In the genomic region with DNA sequence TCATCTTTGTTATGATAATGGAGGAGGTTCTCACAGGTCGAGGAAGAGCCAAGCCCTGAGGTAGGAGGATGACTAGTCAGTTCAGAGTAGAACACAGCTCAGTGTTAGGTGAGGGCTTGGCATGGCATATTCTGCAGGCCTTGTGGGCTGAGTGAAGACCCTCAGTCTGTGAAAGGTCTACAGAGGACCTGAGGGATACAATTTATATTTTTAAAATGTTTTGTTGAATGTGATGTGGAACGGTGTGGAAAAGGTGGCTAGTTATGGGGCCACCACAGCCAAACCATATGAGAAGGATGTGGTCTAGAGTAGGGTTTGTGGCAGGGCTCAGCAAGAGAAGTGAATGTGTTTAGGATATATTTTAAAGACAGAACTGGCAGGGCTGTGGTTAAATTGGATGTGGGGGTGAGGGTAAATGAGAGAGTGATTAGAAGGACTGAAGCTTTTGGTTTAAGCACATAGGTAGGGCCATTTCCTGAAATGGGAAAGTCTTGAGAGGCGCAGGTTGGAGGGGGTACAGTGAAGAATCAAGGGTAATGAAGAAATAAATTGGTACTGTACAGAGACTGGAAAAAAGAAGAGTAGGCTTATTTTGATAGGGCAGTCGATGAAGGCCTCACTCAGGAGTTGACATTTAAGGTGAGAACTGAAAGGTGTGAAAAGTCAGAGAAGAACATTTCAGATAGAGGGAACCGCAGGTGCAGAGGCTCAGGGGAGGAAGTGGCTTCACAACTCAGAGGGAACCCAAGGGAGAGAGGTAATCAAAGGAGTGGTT, we compare ENCODE assay signal across 8 cellular contexts.
DNase-seq lines count a peak whose midpoint lies in the region; ATAC-seq lines count a peak whose summit lies in the region.

No MANE protein-coding gene starts in this region.

- H2BK5ac ChIP-seq in trophoblast cell (ENCODE audit: low read depth, low read length, poor library complexity), result no peak overlapping the region

- H3K36me3 ChIP-seq in trophoblast cell (ENCODE audit: control insufficient read depth in 1 of 2, insufficient read depth in 2 of 2, low read length in 2 of 2), result no peaks in the 10 kb centered on the region

- no peak overlapping the region for H3K4ac ChIP-seq in trophoblast cell (ENCODE audit: low read depth, low read length)

- no peak overlapping the region for H4K12ac ChIP-seq in trophoblast cell (ENCODE audit: low read depth, low read length)

- peak; percentile 88 for ATAC-seq in GM18909 (IDR thresholded peaks at IDR 0.05; ENCODE audit: poor library complexity, unreplicated experiment)
- peak; percentile 79 for ATAC-seq in HG02981 (IDR thresholded peaks at IDR 0.05; ENCODE audit: unreplicated experiment)

- no peaks in the 10 kb centered on the region for H3K79me2 ChIP-seq in trophoblast cell (ENCODE audit: control insufficient read depth, insufficient read depth, low read length, poor library complexity)

- peak overlapping the region; percentile 88 for H3K27ac Mint-ChIP-seq in activated CD4-positive, alpha-beta T cell treated with anti-CD3 and anti-CD28 coated beads, Interleukin-2, amount 10 ng/mL, durations not matched to agents 7 days and 5 days

- peaks cover 28% of the 10 kb centered on the region for H3K9me3 Mint-ChIP-seq in activated CD4-positive, alpha-beta T cell treated with anti-CD3 and anti-CD28 coated beads, Interleukin-2, amount 10 ng/mL, durations not matched to agents 7 days and 5 days

- CTCF ChIA-PET in activated CD4-positive, alpha-beta T cell treated with anti-CD3 and anti-CD28 coated beads, Interleukin-2, amount 10 ng/mL, durations not matched to agents 7 days and 5 days (lab: Charles Lee), result no interaction called here

- no peak overlapping the region for H2AK5ac ChIP-seq in trophoblast cell (ENCODE audit: low read length)

- peaks cover under 1 to 2% of the 10 kb centered on the region in 2 experiments for H3K4me1 ChIP-seq in trophoblast cell (ENCODE audit: control insufficient read depth in 1 of 2, insufficient read depth in 2 of 2, low read length in 2 of 2)

- no peak overlapping the region for H3K4me3 ChIP-seq in trophoblast cell (ENCODE audit: low read depth, low read length)

- H3K4me1 Mint-ChIP-seq in activated CD4-positive, alpha-beta T cell treated with anti-CD3 and anti-CD28 coated beads, Interleukin-2, amount 10 ng/mL, durations not matched to agents 7 days and 5 days, result peaks cover 41% of the 10 kb centered on the region

- H3K9me3 ChIP-seq in trophoblast cell (ENCODE audit: insufficient read depth, low read depth, low read length), result no peaks in the 10 kb centered on the region

- peaks cover 30% of the 10 kb centered on the region for H3K36me3 Mint-ChIP-seq in activated CD4-positive, alpha-beta T cell treated with anti-CD3 and anti-CD28 coated beads, Interleukin-2, amount 10 ng/mL, durations not matched to agents 7 days and 5 days (ENCODE audit: low read depth)

- no peak overlapping the region for H2AFZ ChIP-seq in trophoblast cell (ENCODE audit: insufficient read depth, low read length, poor library complexity)

- peak; percentile 83 for DNase-seq in activated CD4-positive, alpha-beta T cell treated with anti-CD3 and anti-CD28 coated beads, Interleukin-2, amount 10 ng/mL, durations not matched to agents 7 days and 5 days
- peak; percentile 23 to 30 for DNase-seq in stimulated activated CD4-positive, alpha-beta T cell treated with anti-CD3 and anti-CD28 coated beads, Interleukin-2, amount 100 ng/mL, for 48 hours
- DNase-seq in trophoblast cell, result no peak
- DNase-seq in cerebellum (ENCODE audit: low spot score), result no peak
- DNase-seq in GM19240 (ENCODE audit: insufficient read length, low spot score), result no peak
- no peak for DNase-seq in head of caudate nucleus

- H3K4me2 ChIP-seq in trophoblast cell (ENCODE audit: low read length), result no peak overlapping the region

- H3K27me3 Mint-ChIP-seq in activated CD4-positive, alpha-beta T cell treated with anti-CD3 and anti-CD28 coated beads, Interleukin-2, amount 10 ng/mL, durations not matched to agents 7 days and 5 days, result peaks cover 66% of the 10 kb centered on the region

- H3K23ac ChIP-seq in trophoblast cell (ENCODE audit: low read length), result no peak overlapping the region

- no peak overlapping the region for H3K9ac ChIP-seq in trophoblast cell (ENCODE audit: low read length)

- H3K27me3 ChIP-seq in trophoblast cell (ENCODE audit: insufficient read depth, low read length), result no peaks in the 10 kb centered on the region

- intact Hi-C loops in head of caudate nucleus (cut with DNase I), result no loop called here

- no peaks in the 10 kb centered on the region for H3K79me1 ChIP-seq in trophoblast cell (ENCODE audit: low read length)

- peak overlapping the region; percentile 8 for H3K4me3 Mint-ChIP-seq in activated CD4-positive, alpha-beta T cell treated with anti-CD3 and anti-CD28 coated beads, Interleukin-2, amount 10 ng/mL, durations not matched to agents 7 days and 5 days

- no peak overlapping the region for H2BK120ac ChIP-seq in trophoblast cell (ENCODE audit: insufficient read depth, low read length, poor library complexity)

- POLR2A ChIA-PET in activated CD4-positive, alpha-beta T cell treated with anti-CD3 and anti-CD28 coated beads, Interleukin-2, amount 10 ng/mL, durations not matched to agents 7 days and 5 days (lab: Charles Lee), result no interaction called here

- no peak overlapping the region for H3K18ac ChIP-seq in trophoblast cell (ENCODE audit: low read length)

- 100% methylated on average over 1 of the region's 5 CpGs for WGBS in trophoblast cell (ENCODE audit: extremely low coverage, insufficient coverage, insufficient read length)

- no peak overlapping the region for H3K14ac ChIP-seq in trophoblast cell (ENCODE audit: low read length)

- no peak overlapping the region for H4K91ac ChIP-seq in trophoblast cell (ENCODE audit: low read depth, low read length)

- no peak overlapping the region for H4K8ac ChIP-seq in trophoblast cell (ENCODE audit: low read depth, low read length)

- H2BK12ac ChIP-seq in trophoblast cell (ENCODE audit: low read length), result no peak overlapping the region

- no peak overlapping the region for H3K27ac ChIP-seq in trophoblast cell (ENCODE audit: low read depth, low read length)

Comparison
In these comparisons a context has a peak if more than half of its experiments do, and no peak if none do; other contexts are left out.
1. DNase-seq: peak in activated CD4-positive, alpha-beta T cell treated with anti-CD3 and anti-CD28 coated beads, Interleukin-2, amount 10 ng/mL, durations not matched to agents 7 days and 5 days (single experiment) and stimulated activated CD4-positive, alpha-beta T cell treated with anti-CD3 and anti-CD28 coated beads, Interleukin-2, amount 100 ng/mL, for 48 hours (2 of 2); none in trophoblast cell (0 of 2), cerebellum (single experiment), GM19240 (single experiment) and head of caudate nucleus (0 of 42).